In the genomic region with DNA sequence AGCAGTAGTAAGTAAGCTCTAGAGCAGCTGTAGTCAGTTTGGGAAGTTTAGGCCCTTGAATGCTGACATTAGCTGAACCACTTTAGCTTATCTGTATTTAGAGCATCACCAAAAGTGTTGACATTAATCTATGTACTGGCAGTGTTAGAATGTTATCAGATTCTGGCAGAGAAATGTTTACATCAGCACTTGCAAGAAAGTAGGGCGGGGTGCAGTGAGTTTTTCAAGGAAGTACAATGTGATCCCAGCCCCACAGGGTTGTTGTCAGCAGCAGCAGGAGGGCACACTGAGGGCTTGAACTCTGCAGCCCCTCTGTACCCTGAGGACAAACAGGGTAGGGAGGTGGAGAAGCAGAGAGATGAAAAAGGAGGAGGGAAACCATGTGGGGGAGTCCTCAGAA, we compare ENCODE assay signal across 21 cellular contexts.
"Had no signal": no experiment of that assay in that cellular context is flagged by ENCODE, and none has a peak within 500 bp of the region (broad histone marks: within the 10 kb centered on the region; RNA-seq: fewer than 3 reads in every experiment).

No MANE protein-coding gene starts in this region.

- H3K4me3 ChIP-seq: ascending aorta, prostate gland, skin epidermis, stomach, thoracic aorta had no signal

- H3K36me3 ChIP-seq: ascending aorta, prostate gland, stomach, thoracic aorta had no signal

- H3K36me3 Mint-ChIP-seq: activated naive CD4-positive, alpha-beta T cell treated with anti-CD3 and anti-CD28 coated beads, Interleukin-2, amount 10 ng/mL, durations not matched to agents 7 days and 5 days had no signal

- H3K27ac ChIP-seq: ascending aorta, skin epidermis, thoracic aorta had no signal

- H3K4me3 Mint-ChIP-seq: activated naive CD4-positive, alpha-beta T cell treated with anti-CD3 and anti-CD28 coated beads, Interleukin-2, amount 10 ng/mL, durations not matched to agents 7 days and 5 days; dendritic cell treated with granulocyte-macrophage colony-stimulating factor and Interleukin-4, amounts not matched to agents 40 ng/mL and 50 ng/mL, for 4 days had no signal

- H3K27ac Mint-ChIP-seq: activated naive CD4-positive, alpha-beta T cell treated with anti-CD3 and anti-CD28 coated beads, Interleukin-2, amount 10 ng/mL, durations not matched to agents 7 days and 5 days; dendritic cell treated with granulocyte-macrophage colony-stimulating factor and Interleukin-4, amounts not matched to agents 40 ng/mL and 50 ng/mL, for 4 days had no signal

- H3K9me3 ChIP-seq: ascending aorta, prostate gland, stomach, thoracic aorta had no signal

- DNase-seq: activated CD4-positive, alpha-beta T cell treated with anti-CD3 and anti-CD28 coated beads, Interleukin-2, amount 50 U/mL, for 1 hour; activated CD8-positive, alpha-beta memory T cell treated with anti-CD3 and anti-CD28 coated beads for 24 hours; activated CD8-positive, alpha-beta memory T cell treated with anti-CD3 and anti-CD28 coated beads, Interleukin-2, amount 50 U/mL, for 48 hours; activated effector memory CD4-positive, alpha-beta T cell treated with Interleukin-2 at 50 U/mL for 16 hours; activated naive CD4-positive, alpha-beta T cell treated with anti-CD3 and anti-CD28 coated beads, Interleukin-2, amount 10 ng/mL, durations not matched to agents 7 days and 5 days; activated T-cell treated with anti-CD3 and anti-CD28 coated beads, Interleukin-2, amount 50 U/mL, for 48 hours; effector CD8-positive, alpha-beta T cell; foreskin melanocyte; glutamatergic neuron; hippocampal formation; right cardiac atrium; stimulated activated CD4-positive, alpha-beta T cell treated with anti-CD3 and anti-CD28 coated beads, Interleukin-15, amount 100 ng/mL, for 24 hours; stimulated activated CD4-positive, alpha-beta T cell treated with anti-CD3 and anti-CD28 coated beads, Interleukin-4, amount 100 ng/mL, for 1 hour; stomach; T-helper 1 cell; T-helper 9 cell had no signal

- H3K27me3 ChIP-seq: ascending aorta, stomach had no signal

- ATAC-seq: right cardiac atrium had no signal

- H3K4me1 Mint-ChIP-seq: activated naive CD4-positive, alpha-beta T cell treated with anti-CD3 and anti-CD28 coated beads, Interleukin-2, amount 10 ng/mL, durations not matched to agents 7 days and 5 days had no signal

- H3K9me3 Mint-ChIP-seq: activated naive CD4-positive, alpha-beta T cell treated with anti-CD3 and anti-CD28 coated beads, Interleukin-2, amount 10 ng/mL, durations not matched to agents 7 days and 5 days; dendritic cell treated with granulocyte-macrophage colony-stimulating factor and Interleukin-4, amounts not matched to agents 40 ng/mL and 50 ng/mL, for 4 days had no signal

- H3K4me1 ChIP-seq: ascending aorta had no signal
